ENCODE assay signal across 21 cellular contexts in genomic region chr2:226658555-226658954, GRCh38.
DNase-seq lines count a peak whose midpoint lies in the region; ATAC-seq, FAIRE-seq and TF ChIP-seq lines count a peak whose summit lies in the region.
"Had no signal": no experiment of that assay in that cellular context is flagged by ENCODE, and none has a peak within 500 bp of the region (broad histone marks: within the 10 kb centered on the region; RNA-seq: fewer than 3 reads in every experiment).

No MANE protein-coding gene starts in this region.

- no peaks in the 10 kb centered on the region for H3K9me3 ChIP-seq in ascending aorta
- no peaks in the 10 kb centered on the region for H3K9me3 ChIP-seq in HepG2 (ENCODE audit: low read length)
- H3K9me3 ChIP-seq in tibial artery: no peaks in the 10 kb centered on the region
- H3K9me3 ChIP-seq: gastroesophageal sphincter, suprapubic skin had no signal

- H3K4me2 ChIP-seq in HepG2 (ENCODE audit: low read depth, low read length): no peak overlapping the region
- H3K4me2 ChIP-seq: KMS-11 had no signal

- CTCF ChIA-PET in HepG2 (lab: Yijun Ruan, JAX; ENCODE audit: low intra/inter-chr PET ratio, low total read pairs): no interaction called here

- no peaks in the 10 kb centered on the region for H3K79me2 ChIP-seq in HepG2 (ENCODE audit: insufficient read depth, low read length)

- in situ Hi-C loops in HepG2 (cut with HindIII; ENCODE audit: extremely low pct_ligation_motif_present, low pct_unique_long_range_greater_than_20kb): no loop called here

- WGBS in HepG2 (ENCODE audit: low lambda C conversion rate): 95% methylated on average over 2 of the region's 2 CpGs

- H3K4me3 ChIP-seq in ascending aorta (no peak overlapping the region), HepG2 (replicated peaks in 1 of 3; ENCODE audit: insufficient read depth in 1 of 3, low read depth in 2 of 3, low read length in 3 of 3) (no peak overlapping the region), tibial artery (no peak overlapping the region)
- H3K4me3 ChIP-seq: gastroesophageal sphincter, suprapubic skin had no signal

- no peak overlapping the region for H3K9ac ChIP-seq in HepG2 (ENCODE audit: insufficient read depth, low read depth, low read length)
- H3K9ac ChIP-seq: KMS-11 had no signal

- H3K27ac ChIP-seq in ascending aorta (peak overlapping the region; percentile 83), HepG2 (ENCODE audit: extremely low read length, insufficient read depth, low read length) (no peak overlapping the region), tibial artery (peak overlapping the region; percentile 59 to 66)
- H3K27ac ChIP-seq: KMS-11, suprapubic skin had no signal

- H3K36me3 ChIP-seq in ascending aorta: no peaks in the 10 kb centered on the region
- H3K36me3 ChIP-seq in HepG2 (replicated peaks in 1 of 2; ENCODE audit: control insufficient read depth in 1 of 2, insufficient read depth in 2 of 2, low read length in 2 of 2): no peaks in the 10 kb centered on the region
- H3K36me3 ChIP-seq in tibial artery: no peaks in the 10 kb centered on the region
- H3K36me3 ChIP-seq: gastroesophageal sphincter, suprapubic skin had no signal

- TF ChIP-seq CTCF in ascending aorta (IDR thresholded peaks at IDR 0.05) (no peak), HepG2 (CRISPR knock-in tag; IDR thresholded peaks at IDR 0.05) (no peak), tibial artery (IDR thresholded peaks at IDR 0.05) (no peak)

- H3K4me1 ChIP-seq in ascending aorta: peaks cover 8 to 36% of the 10 kb centered on the region in 2 donors
- H3K4me1 ChIP-seq in HepG2 (ENCODE audit: insufficient read depth, low read length): peaks cover 79% of the 10 kb centered on the region
- peaks cover 0 to 59% (median 29%) of the 10 kb centered on the region in 4 donors for H3K4me1 ChIP-seq in tibial artery

- no peak for FAIRE-seq in HepG2 (lab: Jason Lieb, UNC)

- POLR2A ChIA-PET in HepG2 (lab: Yijun Ruan, JAX): interaction anchor here (1.2 to 2.2 kb wide), 2 partner anchors 75 to 142 kb away, joined by 5 read pairs; no protein-coding TSS in a partner anchor

- TF ChIP-seq RAD21 in HepG2 (CRISPR knock-in tag; IDR thresholded peaks at IDR 0.05): no peak

- H4K20me1 ChIP-seq in HepG2 (ENCODE audit: insufficient read depth, low read length): no peaks in the 10 kb centered on the region

- intact Hi-C loops in ascending aorta (cut with DNase I) (loop anchor here (10.0 kb wide), 1 partner anchor 1734 kb away; no protein-coding TSS in a partner anchor), HepG2 (cut with micrococcal nuclease; ENCODE audit: unreplicated experiment) (loop anchor here (5.0 to 10.0 kb wide), 2 partner anchors 76 to 496 kb away; no protein-coding TSS in a partner anchor), tibial artery (cut with DNase I; ENCODE audit: low total_unique reads) (no loop called here)

- TF ChIP-seq POLR2A in HepG2 (IDR thresholded peaks at IDR 0.05; ENCODE audit: insufficient read depth in 1 of 2, low read depth in 2 of 2, low read length in 2 of 2) (no peak), erythroblast (IDR thresholded peaks at IDR 0.05; ENCODE audit: low read length) (no peak)

- TF ChIP-seq EP300 in HepG2 (IDR thresholded peaks at IDR 0.05; ENCODE audit: low read depth in 2 of 2, low read length in 2 of 2) (no peak), HepG2 (CRISPR knock-in tag; IDR thresholded peaks at IDR 0.05; ENCODE audit: borderline replicate concordance) (no peak)

- ATAC-seq in HepG2: no peak
- ATAC-seq: gastroesophageal sphincter; naive thymus-derived CD4-positive, alpha-beta T cell; right cardiac atrium had no signal

- BruUV-seq in HepG2 (replicated peaks; lab: Mats Ljungman, UMichigan): no TSS peak

- no peaks in the 10 kb centered on the region for H3K27me3 ChIP-seq in ascending aorta
- no peaks in the 10 kb centered on the region for H3K27me3 ChIP-seq in HepG2 (ENCODE audit: control insufficient read depth in 1 of 2, insufficient read depth in 2 of 2, low read length in 2 of 2)
- H3K27me3 ChIP-seq in tibial artery: no peaks in the 10 kb centered on the region
- H3K27me3 ChIP-seq: gastroesophageal sphincter, suprapubic skin had no signal

- H2AFZ ChIP-seq in HepG2 (ENCODE audit: low read length): no peak overlapping the region

- DNase-seq in DMS53 (lab: John Stamatoyannopoulos, UW): peak; percentile 3
- DNase-seq in DMS53 treated with DMSO at 0.1 percent for 48 hours (lab: John Stamatoyannopoulos, UW; ENCODE audit: unreplicated experiment): no peak
- no peak for DNase-seq in ascending aorta (ENCODE audit: low spot score in 2 of 2)
- no peak for DNase-seq in HepG2 (ENCODE audit: low spot score)
- no peak for DNase-seq in tibial artery
- DNase-seq in DMS79 (lab: John Stamatoyannopoulos, UW): no peak
- no peak for DNase-seq in stimulated activated CD4-positive, alpha-beta T cell treated with anti-CD3 and anti-CD28 coated beads, Interleukin-4, amount 100 ng/mL, for 4 hours
- no peak for DNase-seq in erythroblast (lab: John Stamatoyannopoulos, UW)
- DNase-seq: 8988T; activated CD4-positive, alpha-beta T cell treated with anti-CD3 and anti-CD28 coated beads for 4 hours; activated naive CD4-positive, alpha-beta T cell treated with Interleukin-2 at 50 U/mL for 16 hours; activated T-cell treated with anti-CD3 and anti-CD28 coated beads, Interleukin-2, amount 50 U/mL, for 48 hours; anterior cingulate cortex; Calu3; naive thymus-derived CD4-positive, alpha-beta T cell; NCI-H1930; NCI-H69; right cardiac atrium had no signal

TF ChIP-seq in HepG2, 621 proteins besides CTCF, POLR2A, EP300 and RAD21:
- 0 out of 2 replicates have a peak, but pooled peaks have one; percentile 12 for TF ChIP-seq GFI1 (CRISPR knock-in tag; IDR thresholded peaks at IDR 0.05; ENCODE audit: borderline replicate concordance)
- no peak for TF ChIP-seq ZNF816 (CRISPR knock-in tag; IDR thresholded peaks at IDR 0.05; ENCODE audit: borderline replicate concordance)
